ENCODE assay signal across 23 cellular contexts in the genomic region with DNA sequence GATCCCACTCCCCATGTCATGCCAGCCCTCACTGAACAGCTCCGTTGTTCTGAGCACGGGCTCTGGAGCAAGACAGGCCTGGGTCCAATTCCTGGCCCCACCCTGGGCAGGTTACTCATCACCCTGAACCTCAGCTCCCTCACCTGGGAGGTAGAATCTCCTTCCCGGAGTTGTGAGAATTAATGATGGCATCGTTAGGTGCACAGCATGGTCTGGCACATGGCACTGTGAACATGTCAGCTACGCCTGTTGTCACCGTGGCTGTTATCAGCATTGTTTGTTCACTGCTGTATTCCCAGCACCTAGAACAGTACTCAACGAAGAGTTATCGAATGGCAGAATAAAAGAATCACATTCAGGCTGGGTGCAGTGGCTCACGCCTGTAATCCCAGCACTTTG. TPM values are rescaled to one million over a fixed set of nuclear protein-coding genes. Genes with fewer than 3 reads are reported as not detected.
DNase-seq lines count a peak whose midpoint lies in the region; ATAC-seq and TF ChIP-seq lines count a peak whose summit lies in the region.
"Had no signal": no experiment of that assay in that cellular context is flagged by ENCODE, and none has a peak within 500 bp of the region (broad histone marks: within the 10 kb centered on the region; RNA-seq: fewer than 3 reads in every experiment).

No MANE protein-coding gene starts in this region.

- peak; percentile 9 to 53 for ATAC-seq in right cardiac atrium
- no peak for ATAC-seq in GM18868 (IDR thresholded peaks at IDR 0.05; ENCODE audit: unreplicated experiment)
- ATAC-seq in HG03159 (IDR thresholded peaks at IDR 0.05; ENCODE audit: unreplicated experiment) = no peak
- ATAC-seq: stimulated activated naive CD8-positive, alpha-beta T cell treated with anti-CD3 and anti-CD28 coated beads, Interleukin-15, Interleukin-2, amounts not matched to agents 100 U/mL and 50 U/mL, for 24 hours had no signal

- no peak for TF ChIP-seq POLR2A in stomach (IDR thresholded peaks at IDR 0.05)

- 66% methylated on average over 9 of the region's 9 CpGs for WGBS in right cardiac atrium
- 36 to 67% (median 46%) methylated on average over 7 to 9 of the region's 9 CpGs for WGBS in stomach, 5 donors

- peaks cover 29% of the 10 kb centered on the region for H3K4me1 Mint-ChIP-seq in HFFc6 (ENCODE audit: low read depth)

- H3K27ac ChIP-seq in right cardiac atrium (ENCODE audit: low read length) (peak overlapping the region; percentile 82), stomach (peak overlapping the region in 4 of 5 donors; percentile 52 to 78 (median 67))

- TF ChIP-seq CTCF in HFFc6 (IDR thresholded peaks at IDR 0.05) = no peak
- no peak for TF ChIP-seq CTCF in stomach (IDR thresholded peaks at IDR 0.05)

- DNase-seq in HFFc6 = no peak
- peak; percentile 40 for DNase-seq in cerebellar cortex (ENCODE audit: low spot score)
- DNase-seq in right cardiac atrium = no peak
- no peak for DNase-seq in stomach
- no peak for DNase-seq in stimulated activated CD4-positive, alpha-beta T cell treated with anti-CD3 and anti-CD28 coated beads, Interleukin-12 subunit alpha, Interleukin-12 subunit beta, amount 100 ng/mL, for 4 hours
- no peak for DNase-seq in islet precursor cell
- DNase-seq: activated CD4-positive, alpha-beta T cell treated with anti-CD3 and anti-CD28 coated beads, Interleukin-2, amount 50 U/mL, for 48 hours; activated CD4-positive, CD25-positive, alpha-beta regulatory T cell; activated gamma-delta T cell treated with Interleukin-2 at 50 U/mL for 16 hours; Caco-2; cortex of kidney; glutamatergic neuron; GOT3; NCI-H1417; nephron progenitor cell; stimulated activated CD4-positive, alpha-beta T cell treated with anti-CD3 and anti-CD28 coated beads, Interleukin-4, amount 100 ng/mL, for 1 hour; stimulated activated naive CD8-positive, alpha-beta T cell treated with anti-CD3 and anti-CD28 coated beads, Interleukin-15, Interleukin-2, amounts not matched to agents 100 U/mL and 50 U/mL, for 24 hours had no signal

- H3K4me3 Mint-ChIP-seq in HFFc6 = peak overlapping the region; percentile 24; the same call in 1 of the 2 replicates
- H3K4me3 Mint-ChIP-seq: IgD-negative memory B cell, nephron progenitor cell, type B pancreatic cell had no signal

- intact Hi-C loops in right cardiac atrium (cut with DNase I) = no loop called here
- intact Hi-C loops in stomach (cut with DNase I; ENCODE audit: low total_unique reads) = no loop called here

- peaks cover 23% of the 10 kb centered on the region; the same call in 1 of the 2 replicates for H3K36me3 Mint-ChIP-seq in HFFc6 (ENCODE audit: low read depth)
- H3K36me3 Mint-ChIP-seq: type B pancreatic cell had no signal

- no peaks in the 10 kb centered on the region for H3K4me1 ChIP-seq in right cardiac atrium (ENCODE audit: control insufficient read depth, insufficient read depth, low read length)
- peaks cover 10 to 25% (median 19%) of the 10 kb centered on the region in 4 donors for H3K4me1 ChIP-seq in stomach
- H3K4me1 ChIP-seq: Caco-2 had no signal

- peak overlapping the region; percentile 74 for H3K27ac Mint-ChIP-seq in HFFc6
- H3K27ac Mint-ChIP-seq: IgD-negative memory B cell, nephron progenitor cell had no signal

- H3K4me3 ChIP-seq in right cardiac atrium (ENCODE audit: low read length) (no peak overlapping the region), stomach (no peak overlapping the region)
- H3K4me3 ChIP-seq: prostate gland had no signal

- H3K36me3 ChIP-seq in stomach = peaks cover 36 to 93% (median 87%) of the 10 kb centered on the region in 4 donors
- H3K36me3 ChIP-seq: prostate gland had no signal

- H3K27me3 Mint-ChIP-seq in HFFc6 (ENCODE audit: insufficient read depth) = peaks cover 14% of the 10 kb centered on the region
- H3K27me3 Mint-ChIP-seq: IgD-negative memory B cell, type B pancreatic cell had no signal

- no peak for TF ChIP-seq EP300 in stomach (IDR thresholded peaks at IDR 0.05)

- H3K9me3 Mint-ChIP-seq in HFFc6 = no peaks in the 10 kb centered on the region
- H3K9me3 Mint-ChIP-seq: IgD-negative memory B cell, nephron progenitor cell, type B pancreatic cell had no signal

- H3K27me3 ChIP-seq in right cardiac atrium (ENCODE audit: control insufficient read depth, insufficient read depth) (no peaks in the 10 kb centered on the region), stomach (no peaks in the 10 kb centered on the region)
- H3K27me3 ChIP-seq: BLaER1 treated with 17β-estradiol and CSF1 and Interleukin-3, amounts not matched to agents 10 nM and 100 nM had no signal

- H3K9me3 ChIP-seq in right cardiac atrium (ENCODE audit: control insufficient read depth, low read length) (no peaks in the 10 kb centered on the region), stomach (no peaks in the 10 kb centered on the region)
- H3K9me3 ChIP-seq: BLaER1 treated with 17β-estradiol and CSF1 and Interleukin-3, amounts not matched to agents 10 nM and 100 nM; Caco-2; prostate gland had no signal

RNA-seq across cellular contexts. Expression of a gene that starts 43.0 kb away (rescaled TPM):
- total RNA-seq in HFFc6 (2021; fragmentation: NEBNext Ultra II Directional; extraction: Animal tissue kit (Norgen Biotek cat#: 25700)) = 10 to 100 TPM; 12.1 to 15.9 (median 13.4) TPM
- total RNA-seq in right cardiac atrium (10 to 100 TPM; 14.4 to 23.3 (median 21.1) TPM), stomach (100 to 1,000 TPM in 1 of 5 donors, 10 to 100 TPM in 3, 1 to 10 TPM in 1; 7.2 to 138 (median 28.6) TPM)
- polyA plus RNA-seq in right cardiac atrium (23.8 TPM), stomach (10 to 100 TPM; 12.8 to 15.0 (median 13.0) TPM)

RNA-seq across cellular contexts. Expression of a gene that starts 43.1 kb away (rescaled TPM):
- total RNA-seq in HFFc6 (2021; fragmentation: NEBNext Ultra II Directional; extraction: Animal tissue kit (Norgen Biotek cat#: 25700)) = 1,000 to 10,000 TPM in 4 of 6 experiments, 100 to 1,000 TPM in 2; 953 to 1,196 (median 1,072) TPM
- total RNA-seq in right cardiac atrium (100 to 1,000 TPM; 535 to 714 (median 622) TPM), stomach (1,000 to 10,000 TPM in 4 of 5 donors, 100 to 1,000 TPM in 1; 187 to 1,693 (median 1,211) TPM)
- polyA plus RNA-seq in right cardiac atrium (1,268 TPM), stomach (1,000 to 10,000 TPM; 3,146 to 4,806 (median 4,080) TPM)

Comparison
In these comparisons a context has a peak if more than half of its experiments do, and no peak if none do; other contexts are left out.
1. ATAC-seq: peak in right cardiac atrium (2 of 2); none in GM18868 (single experiment) and HG03159 (single experiment).